ENCODE assay signal across 18 cellular contexts in genomic region chr12:50551866-50552265, GRCh38.
"Had no signal": no experiment of that assay in that cellular context is flagged by ENCODE, and none has a peak within 500 bp of the region (broad histone marks: within the 10 kb centered on the region; RNA-seq: fewer than 3 reads in every experiment).

No MANE protein-coding gene starts in this region.

- H3K4me3 ChIP-seq: gastrocnemius medialis, heart right ventricle, lung, neural progenitor cell, pancreas, tibial artery had no signal

- H3K9me3 Mint-ChIP-seq: T-cell had no signal

- H3K9ac ChIP-seq: neural progenitor cell had no signal

- H2AFZ ChIP-seq: neural progenitor cell had no signal

- FAIRE-seq: pancreas, urothelium cell line had no signal

- H3K27me3 Mint-ChIP-seq: activated naive CD8-positive, alpha-beta T cell treated with anti-CD3 and anti-CD28 coated beads, Interleukin-2, amount 10 ng/mL, durations not matched to agents 7 days and 5 days; T-cell had no signal

- H3K27ac ChIP-seq: gastrocnemius medialis, heart right ventricle, neural progenitor cell, pancreas, tibial artery had no signal

- H3K27ac Mint-ChIP-seq: activated naive CD8-positive, alpha-beta T cell treated with anti-CD3 and anti-CD28 coated beads, Interleukin-2, amount 10 ng/mL, durations not matched to agents 7 days and 5 days; neural progenitor cell; T-cell had no signal

- H3K36me3 ChIP-seq: gastrocnemius medialis, heart right ventricle, neural progenitor cell, pancreas, tibial artery had no signal

- ATAC-seq: gastrocnemius medialis, heart right ventricle, pancreas, T-cell had no signal

- DNase-seq: activated CD4-positive, alpha-beta T cell treated with anti-CD3 and anti-CD28 coated beads, Interleukin-2, amount 50 U/mL, for 48 hours; activated CD4-positive, CD25-positive, alpha-beta regulatory T cell treated with anti-CD3 and anti-CD28 coated beads, Interleukin-2, amount 50 U/mL, for 72 hours; activated effector memory CD4-positive, alpha-beta T cell treated with anti-CD3 and anti-CD28 coated beads, Interleukin-2, amount 50 U/mL, for 16 hours; activated naive CD8-positive, alpha-beta T cell treated with anti-CD3 and anti-CD28 coated beads, Interleukin-2, amount 10 ng/mL, durations not matched to agents 7 days and 5 days; activated T-cell treated with anti-CD3 and anti-CD28 coated beads, Interleukin-2, amount 50 U/mL, for 1 hour; anterior cingulate cortex; cerebellar nuclear complex; effector memory CD4-positive, alpha-beta T cell; gastrocnemius medialis; heart right ventricle; pancreas; stimulated activated CD4-positive, alpha-beta T cell treated with anti-CD3 and anti-CD28 coated beads, Interleukin-1b, Interleukin-23, amount 100 ng/mL, for 48 hours; T-cell; T-helper 9 cell; tibial artery had no signal

- H3K4me2 ChIP-seq: neural progenitor cell had no signal

- H3K4me1 Mint-ChIP-seq: neural progenitor cell had no signal

- H3K4me3 Mint-ChIP-seq: activated naive CD8-positive, alpha-beta T cell treated with anti-CD3 and anti-CD28 coated beads, Interleukin-2, amount 10 ng/mL, durations not matched to agents 7 days and 5 days; neural progenitor cell; T-cell had no signal

- H3K9me3 ChIP-seq: gastrocnemius medialis, heart right ventricle, pancreas, tibial artery had no signal

- H3K27me3 ChIP-seq: gastrocnemius medialis, heart right ventricle, neural progenitor cell, pancreas, tibial artery had no signal
